9 cellular contexts compared by ENCODE assay signal in genomic region chr1:107450899-107451664, GRCh38.
DNase-seq lines count a peak whose midpoint lies in the region; ATAC-seq, FAIRE-seq and TF ChIP-seq lines count a peak whose summit lies in the region.
"Had no signal": no experiment of that assay in that cellular context is flagged by ENCODE, and none has a peak within 500 bp of the region (broad histone marks: within the 10 kb centered on the region; RNA-seq: fewer than 3 reads in every experiment).

No MANE protein-coding gene starts in this region.

- no peak overlapping the region for H3K23ac ChIP-seq in H1 (ENCODE audit: insufficient read length)

- no peak overlapping the region for H3K27ac ChIP-seq in H1 (ENCODE audit: low read depth, low read length)
- no peak overlapping the region for H3K27ac ChIP-seq in right atrium auricular region

- H4K5ac ChIP-seq in H1 (ENCODE audit: insufficient read length, low read depth, low read length) = no peak overlapping the region

- no peak overlapping the region for H4K8ac ChIP-seq in H1 (ENCODE audit: extremely low read depth, insufficient read depth, low read length)

- H3K4me2 ChIP-seq in H1 (ENCODE audit: insufficient read depth in 1 of 2, low read depth in 2 of 2, low read length in 2 of 2) = no peak overlapping the region

- peaks cover 0 to 6% (median 1%) of the 10 kb centered on the region in 4 experiments; a peak in 1 of 7 replicates for H3K4me1 ChIP-seq in H1 (replicated peaks in 1 of 4; ENCODE audit: control insufficient read depth in 3 of 4, insufficient read depth in 4 of 4, low read length in 3 of 4)
- H3K4me1 ChIP-seq in right atrium auricular region = no peaks in the 10 kb centered on the region

- H4K91ac ChIP-seq in H1 (replicated peaks; ENCODE audit: insufficient read length, low read length) = no peak overlapping the region

- no peaks in the 10 kb centered on the region for H3K9me3 ChIP-seq in H1 (ENCODE audit: insufficient read depth in 2 of 2, low read depth in 1 of 2, low read length in 1 of 2)
- H3K9me3 ChIP-seq in right atrium auricular region = no peaks in the 10 kb centered on the region

- TF ChIP-seq EP300 in H1 (IDR thresholded peaks at IDR 0.05; ENCODE audit: borderline replicate concordance in 1 of 2, low read depth in 2 of 2, low read length in 2 of 2) = no peak

- H2AFZ ChIP-seq in H1 (ENCODE audit: low read length) = peak overlapping the region; percentile 61; the same call in 1 of the 2 replicates

- no peak for TF ChIP-seq POLR2A in H1 (IDR thresholded peaks at IDR 0.05; ENCODE audit: control extremely low read depth in 1 of 2, low read depth in 2 of 2, low read length in 2 of 2)

- H2BK15ac ChIP-seq in H1 (ENCODE audit: low read length) = no peak overlapping the region

- no peak overlapping the region for H3K4me3 ChIP-seq in H1 (ENCODE audit: extremely low read depth in 1 of 4, insufficient read depth in 2 of 4, low read depth in 3 of 4, low read length in 4 of 4)
- no peak overlapping the region for H3K4me3 ChIP-seq in right atrium auricular region

- TF ChIP-seq RAD21 in H1 (IDR thresholded peaks at IDR 0.05 in 1 of 2, conservative IDR thresholded peaks at IDR 0.05 in 1 of 2; ENCODE audit: low read depth in 2 of 2, low read length in 2 of 2) = no peak

- H3K36me3 ChIP-seq in H1 (ENCODE audit: control insufficient read depth in 2 of 4, insufficient read depth in 4 of 4, low read length in 3 of 4) (no peaks in the 10 kb centered on the region), right atrium auricular region (no peaks in the 10 kb centered on the region)

- DNase-seq in H1 (ENCODE audit: low read depth in 1 of 2, low spot score in 2 of 2) (no peak), right atrium auricular region (ENCODE audit: low spot score) (no peak), frontal cortex (ENCODE audit: low spot score in 2 of 2) (no peak), D341Med (ENCODE audit: low spot score) (no peak)
- DNase-seq in stimulated activated naive CD4-positive, alpha-beta T cell treated with Interleukin-2 at 50 U/mL for 16 hours (lab: John Stamatoyannopoulos, UW) = no peak
- DNase-seq: DMS 273 treated with DMSO at 0.1 percent for 48 hours had no signal

- no peak overlapping the region for H3K56ac ChIP-seq in H1 (replicated peaks; ENCODE audit: insufficient read length, low read depth, low read length)

- TF ChIP-seq CTCF in H1 (IDR thresholded peaks at IDR 0.05; ENCODE audit: control extremely low read depth in 1 of 3, insufficient read depth in 1 of 3, low read depth in 1 of 3, low read length in 3 of 3) (no peak), right atrium auricular region (IDR thresholded peaks at IDR 0.05) (no peak)

- WGBS in H1 (ENCODE audit: extremely low coverage in 1 of 2, insufficient coverage in 1 of 2, insufficient read length in 1 of 2, insufficient replicate concordance in 2 of 2, low coverage in 1 of 2, low lambda C conversion rate in 2 of 2, missing lambda C conversion rate in 1 of 2), 2 experiments = 81% methylated on average over 4 of the region's 5 CpGs; no CpG with 5 or more reads in 1 of the 2 experiments

- CTCF ChIA-PET in H1 (lab: Charles Lee; ENCODE audit: partially characterized antibody) = interaction anchor here (2.7 kb wide), 1 partner anchor 20 kb away, joined by 8 read pairs; no protein-coding TSS in a partner anchor

- no peak overlapping the region for H3K18ac ChIP-seq in H1 (ENCODE audit: extremely low read depth, low read length)

- no peak overlapping the region for H2BK5ac ChIP-seq in H1 (ENCODE audit: low read depth, low read length)

- no peak for FAIRE-seq in H1 (lab: Jason Lieb, UNC)
- no peak for FAIRE-seq in frontal cortex (lab: Jason Lieb, UNC)

- H3K14ac ChIP-seq in H1 (ENCODE audit: insufficient read length) = no peak overlapping the region

- no peak overlapping the region for H3K4ac ChIP-seq in H1 (replicated peaks; ENCODE audit: insufficient read length, low read depth, low read length)

- no peaks in the 10 kb centered on the region for H3K79me1 ChIP-seq in H1 (ENCODE audit: low read depth, low read length)

- H3K23me2 ChIP-seq in H1 (ENCODE audit: low read depth, low read length) = no peaks in the 10 kb centered on the region

- POLR2A ChIA-PET in H1 (lab: Charles Lee; ENCODE audit: partially characterized antibody) = no interaction called here

- no peak overlapping the region for H3K9ac ChIP-seq in H1 (replicated peaks in 1 of 4; ENCODE audit: extremely low read depth in 1 of 4, low read depth in 3 of 4, low read length in 3 of 4)

- H4K20me1 ChIP-seq in H1 (replicated peaks in 1 of 2; ENCODE audit: control insufficient read depth in 1 of 2, insufficient read depth in 2 of 2, low read length in 2 of 2) = no peaks in the 10 kb centered on the region

- peak; percentile 82 for ATAC-seq in GM18520 (IDR thresholded peaks at IDR 0.05; ENCODE audit: unreplicated experiment)
- ATAC-seq in GM21619 (IDR thresholded peaks at IDR 0.05; ENCODE audit: unreplicated experiment) = peak; percentile 71
- peak; percentile 81 for ATAC-seq in HG03354 (IDR thresholded peaks at IDR 0.05; ENCODE audit: poor library complexity, severe bottlenecking, unreplicated experiment)

- H2BK120ac ChIP-seq in H1 (replicated peaks; ENCODE audit: low read depth, low read length) = no peak overlapping the region

- H2BK12ac ChIP-seq in H1 (ENCODE audit: low read depth, low read length) = no peak overlapping the region

- no peaks in the 10 kb centered on the region for H3K79me2 ChIP-seq in H1 (ENCODE audit: control insufficient read depth in 1 of 2, insufficient read depth in 2 of 2, low read length in 2 of 2)

- no peak overlapping the region for H2AK5ac ChIP-seq in H1 (ENCODE audit: low read depth, low read length)

- H3K27me3 ChIP-seq in H1 (replicated peaks in 1 of 4; ENCODE audit: control insufficient read depth in 3 of 4, extremely low read depth in 1 of 4, insufficient read depth in 3 of 4, low read length in 3 of 4) = no peaks in the 10 kb centered on the region; a peak in 1 of 7 replicates
- H3K27me3 ChIP-seq in right atrium auricular region = no peaks in the 10 kb centered on the region

- H2BK20ac ChIP-seq in H1 (ENCODE audit: low read length) = no peak overlapping the region

TF ChIP-seq in H1, 55 proteins besides CTCF, POLR2A, EP300 and RAD21:
- no peak for TF ChIP-seq TAF7 (optimal IDR thresholded peaks at IDR 0.05; ENCODE audit: borderline replicate concordance, low read depth, low read length)
- TF ChIP-seq E2F6 (IDR thresholded peaks at IDR 0.05) = no peak
- TF ChIP-seq CREB1 (IDR thresholded peaks at IDR 0.05) = no peak
- TF ChIP-seq ZNF274 (IDR thresholded peaks at IDR 0.05; ENCODE audit: borderline replicate concordance, extremely low read depth, low read length) = no peak
- TF ChIP-seq FOSL1 (IDR thresholded peaks at IDR 0.05; ENCODE audit: insufficient read depth, low read depth, low read length) = no peak
- no peak for TF ChIP-seq CBX5 (IDR thresholded peaks at IDR 0.05; ENCODE audit: low read depth, low read length)
- TF ChIP-seq EGR1 (IDR thresholded peaks at IDR 0.05; ENCODE audit: borderline replicate concordance, low read depth, low read length) = no peak
- no peak for TF ChIP-seq NRF1 (IDR thresholded peaks at IDR 0.05; ENCODE audit: low read depth, low read length)
- no peak for TF ChIP-seq TBP (IDR thresholded peaks at IDR 0.05; ENCODE audit: low read depth, low read length)
- no peak for TF ChIP-seq SAP30 (IDR thresholded peaks at IDR 0.05; ENCODE audit: insufficient read depth, insufficient replicate concordance, low read length)
- TF ChIP-seq EZH2 (IDR thresholded peaks at IDR 0.05; ENCODE audit: low read depth, low read length, severe bottlenecking) = no peak
- TF ChIP-seq TAF1 (IDR thresholded peaks at IDR 0.05; ENCODE audit: low read depth, low read length) = no peak
- TF ChIP-seq RFX5 (IDR thresholded peaks at IDR 0.05; ENCODE audit: borderline replicate concordance, low read depth, low read length) = no peak
- TF ChIP-seq RXRA (IDR thresholded peaks at IDR 0.05; ENCODE audit: insufficient read depth, low read depth, low read length) = no peak
- TF ChIP-seq ATF3 (IDR thresholded peaks at IDR 0.05; ENCODE audit: insufficient read depth, low read depth, low read length) = no peak
